ENCODE assay signal across 18 cellular contexts in genomic region chr20:22862645-22863230, GRCh38.
DNase-seq lines count a peak whose midpoint lies in the region; ATAC-seq, FAIRE-seq and TF ChIP-seq lines count a peak whose summit lies in the region.
"Had no signal": no experiment of that assay in that cellular context is flagged by ENCODE, and none has a peak within 500 bp of the region (broad histone marks: within the 10 kb centered on the region; RNA-seq: fewer than 3 reads in every experiment).

No MANE protein-coding gene starts in this region.

- DNase-seq in PC-3 (peak; percentile 23), endothelial cell of umbilical vein (ENCODE audit: low read depth, low spot score) (peak; percentile 34), neural progenitor cell (ENCODE audit: low spot score) (no peak), epidermal melanocyte (ENCODE audit: insufficient read length, low spot score) (no peak), HEK293T (ENCODE audit: extremely low spot score) (no peak), DMS 273 treated with DMSO at 0.1 percent for 48 hours (lab: John Stamatoyannopoulos, UW) (no peak)
- no peak for DNase-seq in activated CD4-positive, alpha-beta T cell treated with anti-CD3 and anti-CD28 coated beads, Interleukin-2, amount 50 U/mL, for 1 hour
- DNase-seq: activated CD4-positive, alpha-beta memory T cell treated with anti-CD3 and anti-CD28 coated beads for 36 hours; activated naive CD4-positive, alpha-beta T cell treated with Interleukin-2 at 50 U/mL for 16 hours; activated T-cell treated with anti-CD3 and anti-CD28 coated beads for 4 hours; amygdala; CD4-positive, alpha-beta memory T cell; cerebellar nuclear complex; DMS79 treated with DMSO at 0.1 percent for 48 hours; midbrain; NCI-H2227 treated with DMSO at 0.1 percent for 48 hours had no signal

- no peak overlapping the region for H3K9ac ChIP-seq in BLaER1 treated with 17β-estradiol and CSF1 and Interleukin-3, amounts not matched to agents 10 nM and 100 nM
- no peak overlapping the region for H3K9ac ChIP-seq in PC-3 (ENCODE audit: low read length)
- H3K9ac ChIP-seq in endothelial cell of umbilical vein (replicated peaks; ENCODE audit: extremely low read depth, insufficient read depth, low read length) = peak overlapping the region; percentile 38
- no peak overlapping the region for H3K9ac ChIP-seq in neural progenitor cell

- H3K4me1 ChIP-seq in BLaER1 treated with 17β-estradiol and CSF1 and Interleukin-3, amounts not matched to agents 10 nM and 100 nM = peaks cover 0 to 13% (median 8%) of the 10 kb centered on the region in 10 experiments; a peak in 12 of 20 replicates
- peaks cover 19% of the 10 kb centered on the region for H3K4me1 ChIP-seq in PC-3 (ENCODE audit: insufficient read depth, low read length)
- peaks cover 36% of the 10 kb centered on the region for H3K4me1 ChIP-seq in endothelial cell of umbilical vein (ENCODE audit: control insufficient read depth, extremely low read depth, insufficient read depth, low read length)
- no peaks in the 10 kb centered on the region for H3K4me1 ChIP-seq in neural progenitor cell

- POLR2A ChIA-PET in PC-3 (lab: Charles Lee; ENCODE audit: unreplicated experiment) = no interaction called here
- POLR2A ChIA-PET in endothelial cell of umbilical vein (lab: Charles Lee) = interaction anchor here (0.8 kb wide), 1 partner anchor 59 kb away, joined by 3 read pairs; no protein-coding TSS in a partner anchor
- POLR2A ChIA-PET in HEK293T (lab: Yijun Ruan, JAX) = no interaction called here

- intact Hi-C loops in PC-3 (cut with micrococcal nuclease) = no loop called here
- intact Hi-C loops in endothelial cell of umbilical vein (cut with micrococcal nuclease) = loop anchor here (2.0 to 5.0 kb wide), 6 partner anchors 145 to 488 kb away; partner anchors contain the start of genes NXT1 and THBD

- no peak overlapping the region for H3K27ac Mint-ChIP-seq in neural progenitor cell
- H3K27ac Mint-ChIP-seq: activated CD4-positive, alpha-beta memory T cell treated with anti-CD3 and anti-CD28 coated beads for 36 hours; CD4-positive, alpha-beta memory T cell had no signal

- H3K9me3 Mint-ChIP-seq in neural progenitor cell = no peaks in the 10 kb centered on the region
- H3K9me3 Mint-ChIP-seq: activated CD4-positive, alpha-beta memory T cell treated with anti-CD3 and anti-CD28 coated beads for 36 hours had no signal

- no peak overlapping the region for H3K4me3 ChIP-seq in BLaER1 treated with 17β-estradiol and CSF1 and Interleukin-3, amounts not matched to agents 10 nM and 100 nM
- H3K4me3 ChIP-seq in PC-3 (ENCODE audit: low read length) = no peak overlapping the region
- no peak overlapping the region for H3K4me3 ChIP-seq in endothelial cell of umbilical vein (replicated peaks in 1 of 3; ENCODE audit: insufficient read depth in 1 of 3, low read depth in 1 of 3, low read length in 3 of 3)
- no peak overlapping the region for H3K4me3 ChIP-seq in neural progenitor cell

- no peak overlapping the region for H2AFZ ChIP-seq in PC-3 (ENCODE audit: low read length)
- peak overlapping the region; percentile 34 for H2AFZ ChIP-seq in endothelial cell of umbilical vein (ENCODE audit: low read depth, low read length)
- H2AFZ ChIP-seq in neural progenitor cell (replicated peaks) = no peak overlapping the region

- peak; percentile 8 for FAIRE-seq in endothelial cell of umbilical vein (lab: Jason Lieb, UNC)

- CTCF ChIA-PET in PC-3 (lab: Charles Lee) (no interaction called here), endothelial cell of umbilical vein (lab: Charles Lee) (interaction anchor here (1.0 to 4.5 kb wide), 13 partner anchors 11 to 372 kb away, joined by 3 to 47 read pairs (median 5); no protein-coding TSS in a partner anchor), HEK293T (lab: Yijun Ruan, JAX) (no interaction called here)

- H3K36me3 ChIP-seq in BLaER1 treated with 17β-estradiol and CSF1 and Interleukin-3, amounts not matched to agents 10 nM and 100 nM = no peaks in the 10 kb centered on the region
- H3K36me3 ChIP-seq in PC-3 (ENCODE audit: low read depth, low read length) (no peaks in the 10 kb centered on the region), endothelial cell of umbilical vein (ENCODE audit: control insufficient read depth in 2 of 2, extremely low read depth in 1 of 2, insufficient read depth in 2 of 2, low read length in 2 of 2) (no peaks in the 10 kb centered on the region), neural progenitor cell (no peaks in the 10 kb centered on the region)

- H3K79me2 ChIP-seq in PC-3 (ENCODE audit: low read length) (no peaks in the 10 kb centered on the region), endothelial cell of umbilical vein (ENCODE audit: control insufficient read depth, insufficient read depth, low read length) (no peaks in the 10 kb centered on the region), neural progenitor cell (ENCODE audit: low read depth) (no peaks in the 10 kb centered on the region)

- no peak overlapping the region for H3K4me3 Mint-ChIP-seq in neural progenitor cell
- H3K4me3 Mint-ChIP-seq: activated CD4-positive, alpha-beta memory T cell treated with anti-CD3 and anti-CD28 coated beads for 36 hours; CD4-positive, alpha-beta memory T cell had no signal

- H3K27ac ChIP-seq in BLaER1 treated with 17β-estradiol and CSF1 and Interleukin-3, amounts not matched to agents 10 nM and 100 nM = no peak overlapping the region
- H3K27ac ChIP-seq in PC-3 (ENCODE audit: low read length) (peak overlapping the region; percentile 68), endothelial cell of umbilical vein (ENCODE audit: insufficient read depth, low read depth, low read length) (peak overlapping the region; percentile 78), neural progenitor cell (no peak overlapping the region)
- H3K27ac ChIP-seq: HL-60 had no signal

- H3K36me3 Mint-ChIP-seq in neural progenitor cell = no peaks in the 10 kb centered on the region
- H3K36me3 Mint-ChIP-seq: activated CD4-positive, alpha-beta memory T cell treated with anti-CD3 and anti-CD28 coated beads for 36 hours; CD4-positive, alpha-beta memory T cell had no signal

- no peaks in the 10 kb centered on the region for H3K9me1 ChIP-seq in endothelial cell of umbilical vein (replicated peaks; ENCODE audit: control insufficient read depth, extremely low read depth, insufficient read depth, low read length)

- BruUV-seq in PC-3 (replicated peaks; lab: Mats Ljungman, UMichigan) (no TSS peak), endothelial cell of umbilical vein (replicated peaks; lab: Mats Ljungman, UMichigan) (no TSS peak)

- H3K27me3 ChIP-seq in BLaER1 treated with 17β-estradiol and CSF1 and Interleukin-3, amounts not matched to agents 10 nM and 100 nM = peaks cover 0 to 8% (median 0%) of the 10 kb centered on the region in 11 experiments; a peak in 2 of 22 replicates
- H3K27me3 ChIP-seq in PC-3 (ENCODE audit: low read length) (no peaks in the 10 kb centered on the region), endothelial cell of umbilical vein (ENCODE audit: control insufficient read depth in 2 of 2, insufficient read depth in 2 of 2, low read length in 2 of 2) (no peaks in the 10 kb centered on the region), neural progenitor cell (no peaks in the 10 kb centered on the region)

- ATAC-seq in PC-3 = no peak

- H4K20me1 ChIP-seq in BLaER1 treated with 17β-estradiol and CSF1 and Interleukin-3, amounts not matched to agents 10 nM and 100 nM = no peaks in the 10 kb centered on the region
- no peaks in the 10 kb centered on the region for H4K20me1 ChIP-seq in PC-3 (ENCODE audit: low read length)
- no peaks in the 10 kb centered on the region for H4K20me1 ChIP-seq in endothelial cell of umbilical vein (replicated peaks; ENCODE audit: control insufficient read depth, extremely low read depth, insufficient read depth, low read length)
- H4K20me1 ChIP-seq in neural progenitor cell (ENCODE audit: low read depth) = no peaks in the 10 kb centered on the region

- dilution Hi-C loops in endothelial cell of umbilical vein (cut with MboI; ENCODE audit: extremely low pct_ligation_motif_present, low sequenced_read_pairs) = no loop called here

- H3K9me3 ChIP-seq in BLaER1 treated with 17β-estradiol and CSF1 and Interleukin-3, amounts not matched to agents 10 nM and 100 nM (replicated peaks in 1 of 11) = no peaks in the 10 kb centered on the region
- no peaks in the 10 kb centered on the region for H3K9me3 ChIP-seq in PC-3 (ENCODE audit: low read length)
- no peaks in the 10 kb centered on the region for H3K9me3 ChIP-seq in endothelial cell of umbilical vein (replicated peaks; ENCODE audit: control insufficient read depth, insufficient read depth, low read length)
- H3K9me3 ChIP-seq in neural progenitor cell (ENCODE audit: low read depth) = no peaks in the 10 kb centered on the region

- TF ChIP-seq POLR2A in endothelial cell of umbilical vein (IDR thresholded peaks at IDR 0.05; ENCODE audit: low read depth, low read length) = no peak

- H3K4me1 Mint-ChIP-seq in neural progenitor cell = peaks cover 28% of the 10 kb centered on the region
- H3K4me1 Mint-ChIP-seq: CD4-positive, alpha-beta memory T cell had no signal

- peaks cover 3% of the 10 kb centered on the region for H3K27me3 Mint-ChIP-seq in neural progenitor cell (ENCODE audit: insufficient read depth, low read depth)
- H3K27me3 Mint-ChIP-seq: activated CD4-positive, alpha-beta memory T cell treated with anti-CD3 and anti-CD28 coated beads for 36 hours had no signal

- H3K9me2 ChIP-seq in PC-3 (replicated peaks; ENCODE audit: low read length) = no peaks in the 10 kb centered on the region

- TF ChIP-seq CTCF in PC-3 (conservative IDR thresholded peaks at IDR 0.05; ENCODE audit: low read depth, low read length) (0 out of 2 replicates have a peak, but pooled peaks have one; percentile 37), endothelial cell of umbilical vein (IDR thresholded peaks at IDR 0.05; ENCODE audit: extremely low read depth in 1 of 2, insufficient read depth in 1 of 2, low read depth in 1 of 2, low read length in 2 of 2) (peak; percentile 20 to 26), neural progenitor cell (IDR thresholded peaks at IDR 0.05) (peak; percentile 14)

- H3F3A ChIP-seq in PC-3 (ENCODE audit: low read length, unreplicated experiment) = no peaks in the 10 kb centered on the region
- H3F3A ChIP-seq in neural progenitor cell (ENCODE audit: low read depth) = no peaks in the 10 kb centered on the region

- H3K4me2 ChIP-seq in BLaER1 treated with 17β-estradiol and CSF1 and Interleukin-3, amounts not matched to agents 10 nM and 100 nM = peak overlapping the region in 8 of 11 experiments; percentile 26 to 65 (median 52); a peak in 15 of 22 replicates
- peak overlapping the region; percentile 59; the same call in 1 of the 2 replicates for H3K4me2 ChIP-seq in PC-3 (ENCODE audit: low read length)
- peak overlapping the region; percentile 64 for H3K4me2 ChIP-seq in endothelial cell of umbilical vein (ENCODE audit: insufficient read depth, low read length)
- no peak overlapping the region for H3K4me2 ChIP-seq in neural progenitor cell

TF ChIP-seq in HEK293T, 16 proteins besides CTCF, POLR2A, EP300 and RAD21 (continues in another document):
- no peak for TF ChIP-seq L3MBTL2 (conservative IDR thresholded peaks at IDR 0.05)
- TF ChIP-seq ZNF384 (IDR thresholded peaks at IDR 0.05) = no peak
- TF ChIP-seq CTBP1 (IDR thresholded peaks at IDR 0.05; ENCODE audit: borderline replicate concordance) = no peak
- no peak for TF ChIP-seq ELF4 (IDR thresholded peaks at IDR 0.05)
- no peak for TF ChIP-seq TARDBP (IDR thresholded peaks at IDR 0.05)
- TF ChIP-seq NFRKB (IDR thresholded peaks at IDR 0.05) = no peak

Comparison
In these comparisons a context has a peak if more than half of its experiments do, and no peak if none do; other contexts are left out.
1. H3K27ac ChIP-seq: peak in PC-3 (single experiment) and endothelial cell of umbilical vein (single experiment); none in BLaER1 treated with 17β-estradiol and CSF1 and Interleukin-3, amounts not matched to agents 10 nM and 100 nM (0 of 11) and neural progenitor cell (single experiment).
2. DNase-seq: peak in PC-3 (single experiment) and endothelial cell of umbilical vein (single experiment); none in neural progenitor cell (single experiment), epidermal melanocyte (single experiment), HEK293T (single experiment), DMS 273 treated with DMSO at 0.1 percent for 48 hours (single experiment) and activated CD4-positive, alpha-beta T cell treated with anti-CD3 and anti-CD28 coated beads, Interleukin-2, amount 50 U/mL, for 1 hour (single experiment).
3. Peak in every context shown above with its lines, with median percentiles within 50 percentile points of each other: CTCF ChIP-seq.